1 cellular context compared by ENCODE assay signal in the genomic region with DNA sequence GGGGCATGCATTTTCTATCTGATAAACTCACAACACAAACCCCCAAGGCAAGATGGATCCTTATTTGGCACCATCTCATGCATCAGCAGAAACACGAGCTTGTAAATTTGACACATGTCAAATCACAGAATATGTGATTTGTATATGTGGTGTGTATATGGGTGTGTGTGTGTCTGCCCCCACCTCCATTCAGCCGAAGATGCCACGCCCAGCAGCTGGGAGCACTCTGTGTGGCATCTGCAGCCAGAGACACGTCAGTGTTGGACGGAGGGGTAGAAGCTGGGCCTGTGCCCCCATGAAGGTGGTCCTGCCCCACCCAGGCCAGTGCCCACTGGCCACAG.
TF ChIP-seq lines count a peak whose summit lies in the region.

No MANE protein-coding gene starts in this region.

TF ChIP-seq in HEK293, 187 proteins besides CTCF, POLR2A, EP300 and RAD21:
- TF ChIP-seq, protein P1, sequence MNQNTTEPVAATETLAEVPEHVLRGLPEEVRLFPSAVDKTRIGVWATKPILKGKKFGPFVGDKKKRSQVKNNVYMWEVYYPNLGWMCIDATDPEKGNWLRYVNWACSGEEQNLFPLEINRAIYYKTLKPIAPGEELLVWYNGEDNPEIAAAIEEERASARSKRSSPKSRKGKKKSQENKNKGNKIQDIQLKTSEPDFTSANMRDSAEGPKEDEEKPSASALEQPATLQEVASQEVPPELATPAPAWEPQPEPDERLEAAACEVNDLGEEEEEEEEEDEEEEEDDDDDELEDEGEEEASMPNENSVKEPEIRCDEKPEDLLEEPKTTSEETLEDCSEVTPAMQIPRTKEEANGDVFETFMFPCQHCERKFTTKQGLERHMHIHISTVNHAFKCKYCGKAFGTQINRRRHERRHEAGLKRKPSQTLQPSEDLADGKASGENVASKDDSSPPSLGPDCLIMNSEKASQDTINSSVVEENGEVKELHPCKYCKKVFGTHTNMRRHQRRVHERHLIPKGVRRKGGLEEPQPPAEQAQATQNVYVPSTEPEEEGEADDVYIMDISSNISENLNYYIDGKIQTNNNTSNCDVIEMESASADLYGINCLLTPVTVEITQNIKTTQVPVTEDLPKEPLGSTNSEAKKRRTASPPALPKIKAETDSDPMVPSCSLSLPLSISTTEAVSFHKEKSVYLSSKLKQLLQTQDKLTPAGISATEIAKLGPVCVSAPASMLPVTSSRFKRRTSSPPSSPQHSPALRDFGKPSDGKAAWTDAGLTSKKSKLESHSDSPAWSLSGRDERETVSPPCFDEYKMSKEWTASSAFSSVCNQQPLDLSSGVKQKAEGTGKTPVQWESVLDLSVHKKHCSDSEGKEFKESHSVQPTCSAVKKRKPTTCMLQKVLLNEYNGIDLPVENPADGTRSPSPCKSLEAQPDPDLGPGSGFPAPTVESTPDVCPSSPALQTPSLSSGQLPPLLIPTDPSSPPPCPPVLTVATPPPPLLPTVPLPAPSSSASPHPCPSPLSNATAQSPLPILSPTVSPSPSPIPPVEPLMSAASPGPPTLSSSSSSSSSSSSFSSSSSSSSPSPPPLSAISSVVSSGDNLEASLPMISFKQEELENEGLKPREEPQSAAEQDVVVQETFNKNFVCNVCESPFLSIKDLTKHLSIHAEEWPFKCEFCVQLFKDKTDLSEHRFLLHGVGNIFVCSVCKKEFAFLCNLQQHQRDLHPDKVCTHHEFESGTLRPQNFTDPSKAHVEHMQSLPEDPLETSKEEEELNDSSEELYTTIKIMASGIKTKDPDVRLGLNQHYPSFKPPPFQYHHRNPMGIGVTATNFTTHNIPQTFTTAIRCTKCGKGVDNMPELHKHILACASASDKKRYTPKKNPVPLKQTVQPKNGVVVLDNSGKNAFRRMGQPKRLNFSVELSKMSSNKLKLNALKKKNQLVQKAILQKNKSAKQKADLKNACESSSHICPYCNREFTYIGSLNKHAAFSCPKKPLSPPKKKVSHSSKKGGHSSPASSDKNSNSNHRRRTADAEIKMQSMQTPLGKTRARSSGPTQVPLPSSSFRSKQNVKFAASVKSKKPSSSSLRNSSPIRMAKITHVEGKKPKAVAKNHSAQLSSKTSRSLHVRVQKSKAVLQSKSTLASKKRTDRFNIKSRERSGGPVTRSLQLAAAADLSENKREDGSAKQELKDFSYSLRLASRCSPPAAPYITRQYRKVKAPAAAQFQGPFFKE (tag by site-specific recombination; IDR thresholded peaks at IDR 0.05; ENCODE audit: borderline replicate concordance), result peak; percentile 42; the same call in 1 of the 2 replicates
- TF ChIP-seq ZNF223 (tag by site-specific recombination; IDR thresholded peaks at IDR 0.05), result no peak
- TF ChIP-seq ZNF2 (tag by site-specific recombination; IDR thresholded peaks at IDR 0.05), result 0 out of 2 replicates have a peak, but pooled peaks have one; percentile 3
- TF ChIP-seq WT1 (tag by site-specific recombination; IDR thresholded peaks at IDR 0.05), result 0 out of 2 replicates have a peak, but pooled peaks have one; percentile 2
TF ChIP-seq in HEK293: peak in this region for 3.
